Comparison of ENCODE assay signal across 9 cellular contexts in the genomic region with DNA sequence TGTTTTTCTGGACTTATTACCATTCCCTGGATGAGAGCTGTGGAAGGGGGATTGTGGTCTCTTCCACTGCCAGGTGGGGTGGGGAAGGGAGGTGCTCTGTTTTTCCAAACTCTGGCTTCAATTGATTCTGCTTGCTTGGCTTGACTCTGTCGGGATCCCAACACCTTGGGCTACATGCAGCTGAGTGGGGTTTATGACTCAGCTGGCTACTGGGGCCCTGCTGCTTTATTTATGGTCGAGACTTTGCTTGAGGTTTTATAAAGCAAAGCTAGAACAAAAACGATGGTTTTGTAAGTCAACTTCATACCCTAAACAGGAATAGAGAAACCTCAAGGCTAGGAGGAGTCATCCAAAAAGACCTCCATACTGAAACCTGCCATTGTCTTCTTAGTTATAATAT.
DNase-seq lines count a peak whose midpoint lies in the region; ATAC-seq lines count a peak whose summit lies in the region.
"Had no signal": no experiment of that assay in that cellular context is flagged by ENCODE, and none has a peak within 500 bp of the region (broad histone marks: within the 10 kb centered on the region; RNA-seq: fewer than 3 reads in every experiment).

No MANE protein-coding gene starts in this region.

- H3K4me3 Mint-ChIP-seq in effector memory CD8-positive, alpha-beta T cell, result no peak overlapping the region

- no peak overlapping the region for H3K4me3 ChIP-seq in GM23248
- no peak overlapping the region for H3K4me3 ChIP-seq in effector memory CD4-positive, alpha-beta T cell (ENCODE audit: insufficient read depth, low read depth, low read length, poor library complexity, severe bottlenecking)

- no peak overlapping the region for H3K4me2 ChIP-seq in GM23248 (ENCODE audit: unreplicated experiment)

- no peaks in the 10 kb centered on the region for H3K79me2 ChIP-seq in GM23248 (ENCODE audit: insufficient read depth)

- in situ Hi-C loops in GM23248 (cut with MboI), result no loop called here

- peaks cover 5 to 9% of the 10 kb centered on the region in 2 donors for H3K4me1 Mint-ChIP-seq in effector memory CD8-positive, alpha-beta T cell (ENCODE audit: low read depth in 2 of 2)

- H3K4me1 ChIP-seq in GM23248 (ENCODE audit: insufficient read depth), result peaks cover 55% of the 10 kb centered on the region
- H3K4me1 ChIP-seq in effector memory CD4-positive, alpha-beta T cell (ENCODE audit: control insufficient read depth, insufficient read depth, low read length, poor library complexity, severe bottlenecking), result no peaks in the 10 kb centered on the region

- peaks cover 5% of the 10 kb centered on the region for H3K36me3 Mint-ChIP-seq in effector memory CD8-positive, alpha-beta T cell (ENCODE audit: insufficient read depth)

- no peaks in the 10 kb centered on the region for H4K20me1 ChIP-seq in GM23248 (ENCODE audit: insufficient read depth)

- H3K27me3 ChIP-seq in GM23248 (replicated peaks; ENCODE audit: insufficient read depth), result no peaks in the 10 kb centered on the region
- H3K27me3 ChIP-seq in effector memory CD4-positive, alpha-beta T cell (replicated peaks; ENCODE audit: control insufficient read depth, insufficient read depth, low read length, poor library complexity, severe bottlenecking), result no peaks in the 10 kb centered on the region

- no peaks in the 10 kb centered on the region for H3K36me3 ChIP-seq in GM23248 (ENCODE audit: low read depth)
- H3K36me3 ChIP-seq in effector memory CD4-positive, alpha-beta T cell (ENCODE audit: control insufficient read depth, insufficient read depth, low read length), result peaks cover 5% of the 10 kb centered on the region

- H3K27me3 Mint-ChIP-seq in effector memory CD8-positive, alpha-beta T cell, result no peaks in the 10 kb centered on the region

- ATAC-seq in GM21515 (IDR thresholded peaks at IDR 0.05; ENCODE audit: unreplicated experiment) (peak; percentile 51), HG03469 (IDR thresholded peaks at IDR 0.05; ENCODE audit: unreplicated experiment) (no peak)
- ATAC-seq in effector memory CD8-positive, alpha-beta T cell (replicated peaks), result peak; percentile 31

- H3K9me3 ChIP-seq in GM23248 (ENCODE audit: low read depth), result no peaks in the 10 kb centered on the region
- no peaks in the 10 kb centered on the region for H3K9me3 ChIP-seq in effector memory CD4-positive, alpha-beta T cell (ENCODE audit: control insufficient read depth, low read length)

- H2AFZ ChIP-seq in GM23248, result no peak overlapping the region

- H3K27ac ChIP-seq in GM23248, result no peak overlapping the region
- no peak overlapping the region for H3K27ac ChIP-seq in effector memory CD4-positive, alpha-beta T cell (ENCODE audit: insufficient read depth, low read length, poor library complexity, severe bottlenecking)

- DNase-seq in AG08395 (ENCODE audit: low spot score) (peak; percentile 66), NCI-H526 treated with DMSO at 0.1 percent for 48 hours (lab: John Stamatoyannopoulos, UW) (peak; percentile 72), GM23248 (no peak), SK-N-DZ (ENCODE audit: low spot score) (no peak)
- no peak for DNase-seq in effector memory CD8-positive, alpha-beta T cell
- DNase-seq in effector memory CD4-positive, alpha-beta T cell, result no peak
- DNase-seq: COR-L47 had no signal

- H3K9ac ChIP-seq in GM23248, result no peak overlapping the region

- peaks cover 32% of the 10 kb centered on the region for H3F3A ChIP-seq in GM23248 (ENCODE audit: insufficient read depth)

- H3K27ac Mint-ChIP-seq in effector memory CD8-positive, alpha-beta T cell, result no peak overlapping the region

- no peaks in the 10 kb centered on the region for H3K9me2 ChIP-seq in GM23248 (ENCODE audit: insufficient read depth)

- no peaks in the 10 kb centered on the region for H3K9me3 Mint-ChIP-seq in effector memory CD8-positive, alpha-beta T cell

- 79 to 82% methylated on average over 3 of the region's 3 CpGs for WGBS in GM23248 (ENCODE audit: low coverage in 1 of 2, low lambda C conversion rate in 2 of 2, missing lambda C conversion rate in 2 of 2), 2 experiments

Comparison
In these comparisons a context has a peak if more than half of its experiments do, and no peak if none do; other contexts are left out.
1. DNase-seq: peak in AG08395 (single experiment) and NCI-H526 treated with DMSO at 0.1 percent for 48 hours (single experiment); none in effector memory CD8-positive, alpha-beta T cell (0 of 3), GM23248 (single experiment), effector memory CD4-positive, alpha-beta T cell (0 of 3) and SK-N-DZ (single experiment).